15 cellular contexts compared by ENCODE assay signal in the genomic region with DNA sequence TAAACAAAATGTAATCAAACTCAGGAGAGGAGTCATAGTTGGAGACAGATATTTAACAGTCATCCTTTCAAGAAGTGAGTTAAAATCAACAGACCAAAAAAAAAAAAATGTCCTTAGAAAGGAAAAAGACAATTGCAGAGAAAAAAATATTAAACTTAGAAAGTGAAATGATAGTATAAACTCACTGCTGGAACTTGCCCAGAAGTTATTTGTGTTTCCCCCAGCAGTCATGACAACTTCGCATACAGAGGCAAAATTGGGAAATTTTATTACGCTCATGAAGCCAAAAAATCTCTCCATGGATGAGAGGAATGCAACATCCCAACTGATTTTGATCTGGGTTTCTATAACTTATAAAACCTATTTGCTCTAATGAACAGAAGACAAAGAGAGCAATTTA.
A peak's percentile ranks its signal among the peaks of the same experiment; 100 is the strongest.
DNase-seq lines count a peak whose midpoint lies in the region; ATAC-seq and TF ChIP-seq lines count a peak whose summit lies in the region.
"Had no signal": no experiment of that assay in that cellular context is flagged by ENCODE, and none has a peak within 500 bp of the region (broad histone marks: within the 10 kb centered on the region; RNA-seq: fewer than 3 reads in every experiment).

No MANE protein-coding gene starts in this region.

- no peak overlapping the region for H3K4me3 ChIP-seq in AG10803 (ENCODE audit: low read length)
- H3K4me3 ChIP-seq in choroid plexus epithelial cell (ENCODE audit: low read depth, low read length): no peak overlapping the region
- no peak overlapping the region for H3K4me3 ChIP-seq in fibroblast of pulmonary artery (replicated peaks; ENCODE audit: low read depth, low read length)
- H3K4me3 ChIP-seq in suprapubic skin: no peak overlapping the region
- H3K4me3 ChIP-seq in transverse colon: no peak overlapping the region
- H3K4me3 ChIP-seq: BLaER1 treated with 17β-estradiol and CSF1 and Interleukin-3, amounts not matched to agents 10 nM and 100 nM; GM12878 had no signal

- DNase-seq in AG10803 (ENCODE audit: low read depth) (peak; percentile 3), choroid plexus epithelial cell (ENCODE audit: low read depth) (peak; percentile 13), fibroblast of pulmonary artery (ENCODE audit: low read depth) (peak; percentile 6), suprapubic skin (ENCODE audit: low spot score in 2 of 2) (no peak), transverse colon (no peak), AG08396 (ENCODE audit: low spot score) (no peak)
- DNase-seq: CD4-positive, CD25-positive, alpha-beta regulatory T cell; DMS53; GOT3; H9; IMR-90; KBM-7 had no signal

- TF ChIP-seq POLR2A in suprapubic skin (IDR thresholded peaks at IDR 0.05) (no peak), transverse colon (IDR thresholded peaks at IDR 0.05) (no peak)

- no peaks in the 10 kb centered on the region for H3K9me3 ChIP-seq in suprapubic skin
- H3K9me3 ChIP-seq in transverse colon: no peaks in the 10 kb centered on the region
- H3K9me3 ChIP-seq: BLaER1 treated with 17β-estradiol and CSF1 and Interleukin-3, amounts not matched to agents 10 nM and 100 nM had no signal

- H3K27me3 ChIP-seq in suprapubic skin: no peaks in the 10 kb centered on the region
- H3K27me3 ChIP-seq in transverse colon: no peaks in the 10 kb centered on the region
- H3K27me3 ChIP-seq: BLaER1 treated with 17β-estradiol and CSF1 and Interleukin-3, amounts not matched to agents 10 nM and 100 nM had no signal

- intact Hi-C loops in transverse colon (cut with DNase I; ENCODE audit: low total_unique reads): loop anchor here (2.0 kb wide), 1 partner anchor 17 kb away; no protein-coding TSS in a partner anchor

- in situ Hi-C loops in transverse colon (cut with MboI; ENCODE audit: low pct_ligation_motif_present in 1 of 4, low pct_unique_long_range_greater_than_20kb in 1 of 4, low sequenced_read_pairs in 3 of 4): loop anchor here in 1 of 4 donors (25.0 kb wide), 1 partner anchor 1304 kb away; no protein-coding TSS in a partner anchor

- ATAC-seq in GM21390 (IDR thresholded peaks at IDR 0.05; ENCODE audit: unreplicated experiment): no peak
- ATAC-seq: GM12878 had no signal

- H3K4me1 ChIP-seq in suprapubic skin (no peaks in the 10 kb centered on the region), transverse colon (no peaks in the 10 kb centered on the region)
- H3K4me1 ChIP-seq: BLaER1 treated with 17β-estradiol and CSF1 and Interleukin-3, amounts not matched to agents 10 nM and 100 nM had no signal

- H3K27ac ChIP-seq in suprapubic skin (peak overlapping the region; percentile 55), transverse colon (no peak overlapping the region)
- H3K27ac ChIP-seq: BLaER1 treated with 17β-estradiol and CSF1 and Interleukin-3, amounts not matched to agents 10 nM and 100 nM had no signal

- H3K36me3 ChIP-seq in suprapubic skin (no peaks in the 10 kb centered on the region), transverse colon (no peaks in the 10 kb centered on the region)
- H3K36me3 ChIP-seq: BLaER1 treated with 17β-estradiol and CSF1 and Interleukin-3, amounts not matched to agents 10 nM and 100 nM had no signal

- WGBS in suprapubic skin: 12% methylated on average over 2 of the region's 2 CpGs
- 30% methylated on average over 2 of the region's 2 CpGs for WGBS in transverse colon (ENCODE audit: low coverage in 1 of 2), 2 donors

- no peak for TF ChIP-seq CTCF in AG10803 (conservative IDR thresholded peaks at IDR 0.05; ENCODE audit: low read length)
- TF ChIP-seq CTCF in choroid plexus epithelial cell (conservative IDR thresholded peaks at IDR 0.05; ENCODE audit: low read depth, low read length): no peak
- no peak for TF ChIP-seq CTCF in fibroblast of pulmonary artery (IDR thresholded peaks at IDR 0.05; ENCODE audit: low read length, missing control alignments)
- TF ChIP-seq CTCF in suprapubic skin (IDR thresholded peaks at IDR 0.05): no peak
- TF ChIP-seq CTCF in transverse colon (IDR thresholded peaks at IDR 0.05): no peak

- TF ChIP-seq EP300 in suprapubic skin (IDR thresholded peaks at IDR 0.05) (no peak), transverse colon (IDR thresholded peaks at IDR 0.05; ENCODE audit: low read depth) (no peak)

Comparison
In these comparisons a context has a peak if more than half of its experiments do, and no peak if none do; other contexts are left out.
1. DNase-seq: peak in AG10803 (single experiment), choroid plexus epithelial cell (single experiment) and fibroblast of pulmonary artery (single experiment); none in suprapubic skin (0 of 2), transverse colon (single experiment) and AG08396 (single experiment).